Comparison of ENCODE assay signal across 8 cellular contexts in genomic region chr16:87765776-87766484, GRCh38. TPM values are rescaled to one million over a fixed set of nuclear protein-coding genes. Genes with fewer than 3 reads are reported as not detected.
A peak's percentile ranks its signal among the peaks of the same experiment; 100 is the strongest.
DNase-seq lines count a peak whose midpoint lies in the region; ATAC-seq and TF ChIP-seq lines count a peak whose summit lies in the region.

TSS of gene KLHDC4 (minus strand) at chr16:87765986. CDS start at chr16:87765890, 96 bp downstream.

- POLR2A ChIA-PET in SK-N-SH (lab: Yijun Ruan, JAX) = interaction anchor here (0.8 to 1.6 kb wide), 3 partner anchors 43 to 162 kb away, joined by 3 to 10 read pairs (median 4); no protein-coding TSS in a partner anchor

- peaks cover 31% of the 10 kb centered on the region for H3K36me3 Mint-ChIP-seq in activated naive CD4-positive, alpha-beta T cell treated with anti-CD3 and anti-CD28 coated beads, Interleukin-2, amount 10 ng/mL, durations not matched to agents 7 days and 5 days

- H3K9me3 Mint-ChIP-seq in activated naive CD4-positive, alpha-beta T cell treated with anti-CD3 and anti-CD28 coated beads, Interleukin-2, amount 10 ng/mL, durations not matched to agents 7 days and 5 days = no peaks in the 10 kb centered on the region

- TF ChIP-seq CTCF in SK-N-SH (IDR thresholded peaks at IDR 0.05) = no peak

- H3K4me1 ChIP-seq in SK-N-SH (ENCODE audit: control insufficient read depth in 1 of 2, insufficient read depth in 2 of 2, low read depth in 1 of 2, low read length in 1 of 2) = peaks cover 4 to 5% of the 10 kb centered on the region in 2 experiments; a peak in 1 of 4 replicates

- WGBS in SK-N-SH (ENCODE audit: low lambda C conversion rate) = 4% methylated on average over 43 of the region's 60 CpGs

- H3K27me3 Mint-ChIP-seq in activated naive CD4-positive, alpha-beta T cell treated with anti-CD3 and anti-CD28 coated beads, Interleukin-2, amount 10 ng/mL, durations not matched to agents 7 days and 5 days = peaks cover 4% of the 10 kb centered on the region

- peak within 1 kb of the TSS; percentile 79 to 97 for H3K4me3 ChIP-seq in SK-N-SH (ENCODE audit: low read depth in 2 of 2, low read length in 1 of 2)

- H3K4me1 Mint-ChIP-seq in activated naive CD4-positive, alpha-beta T cell treated with anti-CD3 and anti-CD28 coated beads, Interleukin-2, amount 10 ng/mL, durations not matched to agents 7 days and 5 days = peaks cover 53% of the 10 kb centered on the region

- TF ChIP-seq RAD21 in SK-N-SH (IDR thresholded peaks at IDR 0.05; ENCODE audit: low read length) = no peak

- H3K27ac Mint-ChIP-seq in activated naive CD4-positive, alpha-beta T cell treated with anti-CD3 and anti-CD28 coated beads, Interleukin-2, amount 10 ng/mL, durations not matched to agents 7 days and 5 days = peak within 1 kb of the TSS; percentile 100

- no peaks in the 10 kb centered on the region for H3K9me2 ChIP-seq in SK-N-SH

- TF ChIP-seq EP300 in SK-N-SH (IDR thresholded peaks at IDR 0.05; ENCODE audit: borderline replicate concordance in 1 of 2, low read depth in 1 of 2, low read length in 1 of 2) = no peak

- peaks cover 46% of the 10 kb centered on the region for H3K79me2 ChIP-seq in SK-N-SH (ENCODE audit: insufficient read depth)

- no peaks in the 10 kb centered on the region for H3K9me3 ChIP-seq in SK-N-SH

- peak; percentile 90 for DNase-seq in DMS53 (lab: John Stamatoyannopoulos, UW)
- peak; percentile 80 to 81 for DNase-seq in Kasumi-1 (lab: John Stamatoyannopoulos, UW)
- peak; percentile 94 for DNase-seq in SK-N-SH
- peak; percentile 94 for DNase-seq in activated naive CD4-positive, alpha-beta T cell treated with anti-CD3 and anti-CD28 coated beads, Interleukin-2, amount 10 ng/mL, durations not matched to agents 7 days and 5 days
- peak; percentile 91 for DNase-seq in germinal center (ENCODE audit: low spot score)
- DNase-seq in nucleus accumbens (lab: John Stamatoyannopoulos, UW) = peak in 55 of 56 donors; percentile 26 to 93 (median 80)
- DNase-seq in substantia nigra (lab: John Stamatoyannopoulos, UW) = peak; percentile 34 to 91 (median 80)

- H3K27me3 ChIP-seq in SK-N-SH (ENCODE audit: insufficient read depth) = no peaks in the 10 kb centered on the region

- peak within 1 kb of the TSS; percentile 100 for H3K4me3 Mint-ChIP-seq in activated naive CD4-positive, alpha-beta T cell treated with anti-CD3 and anti-CD28 coated beads, Interleukin-2, amount 10 ng/mL, durations not matched to agents 7 days and 5 days

- H2AFZ ChIP-seq in SK-N-SH (ENCODE audit: low read depth) = peak within 1 kb of the TSS; percentile 90

- peak within 1 kb of the TSS; percentile 90 for H3K4me2 ChIP-seq in SK-N-SH

- H4K20me1 ChIP-seq in SK-N-SH (ENCODE audit: insufficient read depth) = no peaks in the 10 kb centered on the region

- H3K27ac ChIP-seq in SK-N-SH (ENCODE audit: low read depth in 2 of 2, low read length in 1 of 2) (peak within 1 kb of the TSS; percentile 66 to 78), substantia nigra (ENCODE audit: low read depth, low read length, poor library complexity, severe bottlenecking) (peak within 1 kb of the TSS; percentile 77)

- CTCF ChIA-PET in SK-N-SH (lab: Yijun Ruan, JAX) = interaction anchor here (0.8 to 4.3 kb wide), 7 partner anchors 13 to 131 kb away, joined by 3 to 26 read pairs (median 3); no protein-coding TSS in a partner anchor
- CTCF ChIA-PET in activated naive CD4-positive, alpha-beta T cell treated with anti-CD3 and anti-CD28 coated beads, Interleukin-2, amount 10 ng/mL, durations not matched to agents 7 days and 5 days (lab: Charles Lee) = interaction anchor here (0.9 to 1.4 kb wide), 2 partner anchors 8 to 106 kb away, joined by 3 read pairs; no protein-coding TSS in a partner anchor

- peak; percentile 77 for ATAC-seq in GM21717 (IDR thresholded peaks at IDR 0.05; ENCODE audit: unreplicated experiment)

- H3F3A ChIP-seq in SK-N-SH (replicated peaks; ENCODE audit: insufficient read depth) = peaks cover 9% of the 10 kb centered on the region

- peaks cover 7 to 15% of the 10 kb centered on the region in 2 experiments for H3K36me3 ChIP-seq in SK-N-SH (replicated peaks in 1 of 2; ENCODE audit: control insufficient read depth in 1 of 2, insufficient read depth in 2 of 2, low read length in 1 of 2)

- H3K9ac ChIP-seq in SK-N-SH = peak within 1 kb of the TSS; percentile 97

TF ChIP-seq in SK-N-SH, 30 proteins besides CTCF, POLR2A, EP300 and RAD21 (continues in another document):
- peak; percentile 78 for TF ChIP-seq CHD2 (IDR thresholded peaks at IDR 0.05; ENCODE audit: low read length, partially characterized antibody)
- peak; percentile 91 for TF ChIP-seq POLR2AphosphoS5 (IDR thresholded peaks at IDR 0.05; ENCODE audit: low read depth, low read length)
- TF ChIP-seq GATA2 (CRISPR knock-in tag; IDR thresholded peaks at IDR 0.05) = no peak
- 0 out of 2 replicates have a peak, but pooled peaks have one; percentile 21 for TF ChIP-seq PBX3 (IDR thresholded peaks at IDR 0.05)
- TF ChIP-seq SMC3 (IDR thresholded peaks at IDR 0.05; ENCODE audit: low read depth, low read length) = no peak
- TF ChIP-seq SIN3A (IDR thresholded peaks at IDR 0.05; ENCODE audit: borderline replicate concordance, low read depth, low read length) = peak; percentile 83
- no peak for TF ChIP-seq TEAD4 (IDR thresholded peaks at IDR 0.05; ENCODE audit: borderline replicate concordance, insufficient read depth)
- TF ChIP-seq JUND (IDR thresholded peaks at IDR 0.05) = 0 out of 2 replicates have a peak, but pooled peaks have one; percentile 5
- TF ChIP-seq GABPA (IDR thresholded peaks at IDR 0.05; ENCODE audit: low read depth) = peak; percentile 95
- peak; percentile 92 for TF ChIP-seq TAF1 (IDR thresholded peaks at IDR 0.05; ENCODE audit: borderline replicate concordance, low read depth, low read length)
- TF ChIP-seq NFIC (IDR thresholded peaks at IDR 0.05; ENCODE audit: borderline replicate concordance) = no peak
- no peak for TF ChIP-seq MEF2A (IDR thresholded peaks at IDR 0.05; ENCODE audit: borderline replicate concordance, low read depth)
- no peak for TF ChIP-seq ZBTB33 (IDR thresholded peaks at IDR 0.05; ENCODE audit: borderline replicate concordance, low read depth)
- TF ChIP-seq MXI1 (IDR thresholded peaks at IDR 0.05; ENCODE audit: low read depth, low read length) = peak; percentile 93
- peak; percentile 48 for TF ChIP-seq USF1 (IDR thresholded peaks at IDR 0.05; ENCODE audit: borderline replicate concordance, low read depth)
- no peak for TF ChIP-seq NRF1 (IDR thresholded peaks at IDR 0.05; ENCODE audit: low read depth, low read length)
- TF ChIP-seq TCF12 (IDR thresholded peaks at IDR 0.05) = peak; percentile 57; the same call in 1 of the 2 replicates
- peak; percentile 4; the same call in 1 of the 2 replicates for TF ChIP-seq FOSL2 (IDR thresholded peaks at IDR 0.05; ENCODE audit: borderline replicate concordance, low read depth)
- TF ChIP-seq FOXJ3 (CRISPR knock-in tag; IDR thresholded peaks at IDR 0.05) = 0 out of 2 replicates have a peak, but pooled peaks have one; percentile 23
- TF ChIP-seq ELF1 (IDR thresholded peaks at IDR 0.05) = peak; percentile 97
- TF ChIP-seq YY1 (IDR thresholded peaks at IDR 0.05; ENCODE audit: low read depth) = peak; percentile 56; the same call in 1 of the 2 replicates
- TF ChIP-seq MAX (IDR thresholded peaks at IDR 0.05; ENCODE audit: low read depth) = peak; percentile 87

RNA-seq across cellular contexts. Expression of gene KLHDC4, which starts in this region (rescaled TPM):
- 39.0 and 51.2 TPM in 2 replicates for polyA plus RNA-seq in SK-N-SH (2012; rRNA removed)
- polyA plus RNA-seq in SK-N-SH (2012; cell fraction: cytosol; rRNA removed) = 19.5 and 23.8 TPM in 2 replicates
- 184 and 240 TPM in 2 replicates for polyA plus RNA-seq in SK-N-SH (2012; cell fraction: nucleus; rRNA removed)

Comparison
In these comparisons a context has a peak if more than half of its experiments do, and no peak if none do; other contexts are left out.
1. Peak in every context shown above with its lines: DNase-seq, ATAC-seq, H3K4me3 ChIP-seq and H3K27ac ChIP-seq.